In genomic region chr21:25562660-25563059, GRCh38 we compare ENCODE assay signal across 8 cellular contexts. TPM values are rescaled to one million over a fixed set of nuclear protein-coding genes. Genes with fewer than 3 reads are reported as not detected.
DNase-seq lines count a peak whose midpoint lies in the region; ATAC-seq and TF ChIP-seq lines count a peak whose summit lies in the region.

No MANE protein-coding gene starts in this region.

- no peaks in the 10 kb centered on the region for H3K27me3 ChIP-seq in SJSA1 (replicated peaks)

- H3K4me1 ChIP-seq in SJSA1 (replicated peaks), result peaks cover 22% of the 10 kb centered on the region

- ATAC-seq in HG03460 (IDR thresholded peaks at IDR 0.05; ENCODE audit: unreplicated experiment), result no peak

- DNase-seq in SJSA1 (ENCODE audit: low read depth in 1 of 2, low spot score in 2 of 2), result no peak
- DNase-seq in epithelial cell of proximal tubule (ENCODE audit: low read depth), result no peak
- no peak for DNase-seq in retinal pigment epithelial cell (ENCODE audit: low read depth)
- DNase-seq in HuH-7 (ENCODE audit: low spot score), result no peak
- DNase-seq in NCI-H2196 (lab: John Stamatoyannopoulos, UW; ENCODE audit: unreplicated experiment), result no peak
- no peak for DNase-seq in midbrain (lab: John Stamatoyannopoulos, UW)

- no peaks in the 10 kb centered on the region for H3K9me3 ChIP-seq in SJSA1 (replicated peaks)

- H3K4me3 ChIP-seq in GM08714 (ENCODE audit: low read length), result peak overlapping the region; percentile 99
- peak overlapping the region; percentile 58 for H3K4me3 ChIP-seq in SJSA1
- H3K4me3 ChIP-seq in epithelial cell of proximal tubule (ENCODE audit: low read depth, low read length), result peak overlapping the region; percentile 78
- H3K4me3 ChIP-seq in retinal pigment epithelial cell (ENCODE audit: low read length), result peak overlapping the region; percentile 61

- peak overlapping the region; percentile 80 for H3K27ac ChIP-seq in SJSA1

- peaks cover 36% of the 10 kb centered on the region for H3K36me3 ChIP-seq in SJSA1

- no peak for TF ChIP-seq CTCF in epithelial cell of proximal tubule (conservative IDR thresholded peaks at IDR 0.05; ENCODE audit: low read depth, low read length)
- no peak for TF ChIP-seq CTCF in retinal pigment epithelial cell (conservative IDR thresholded peaks at IDR 0.05; ENCODE audit: low read depth, low read length)

RNA-seq across cellular contexts. Expression of gene MRPL39, which starts 44.6 kb away (rescaled TPM):
- total RNA-seq in SJSA1 (2014; rRNA removed; shearing (Covaris generic)), result 47.7 and 57.5 TPM in 2 replicates
- total RNA-seq in epithelial cell of proximal tubule, result 62.8 and 65.4 TPM in 2 replicates
